Comparison of ENCODE assay signal across 8 cellular contexts in the genomic region with DNA sequence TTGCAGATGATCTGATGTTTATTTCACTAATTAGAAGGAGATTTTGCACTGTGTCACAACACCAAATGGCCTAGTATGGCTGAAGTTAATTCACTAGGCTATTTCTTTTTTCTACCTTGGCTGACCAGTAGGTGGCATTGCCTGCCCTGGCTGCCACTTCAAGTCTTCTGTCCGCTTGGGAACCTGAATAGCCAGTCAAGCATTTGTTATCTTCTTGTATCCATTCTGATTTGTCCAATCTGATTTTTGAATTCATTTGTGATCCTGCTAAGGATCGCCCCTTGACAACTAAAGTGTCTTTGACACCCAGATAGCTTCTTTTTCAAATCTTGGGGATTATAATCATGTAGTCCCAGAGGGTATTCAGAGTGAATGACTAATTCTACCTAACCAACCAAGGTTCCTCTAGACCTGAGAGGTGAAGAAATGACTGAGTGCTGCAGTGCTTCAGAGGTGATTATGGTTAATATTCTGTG.
DNase-seq lines count a peak whose midpoint lies in the region; ATAC-seq and TF ChIP-seq lines count a peak whose summit lies in the region.

No MANE protein-coding gene starts in this region.

- H3K4me3 Mint-ChIP-seq in activated CD4-positive, alpha-beta T cell treated with anti-CD3 and anti-CD28 coated beads, Interleukin-2, amount 10 ng/mL, durations not matched to agents 7 days and 5 days = no peak overlapping the region

- H3K27ac Mint-ChIP-seq in activated CD4-positive, alpha-beta T cell treated with anti-CD3 and anti-CD28 coated beads, Interleukin-2, amount 10 ng/mL, durations not matched to agents 7 days and 5 days = no peak overlapping the region

- CTCF ChIA-PET in activated CD4-positive, alpha-beta T cell treated with anti-CD3 and anti-CD28 coated beads, Interleukin-2, amount 10 ng/mL, durations not matched to agents 7 days and 5 days (lab: Charles Lee) = interaction anchor here (1.0 to 5.0 kb wide), 4 partner anchors 13 to 463 kb away, joined by 3 to 20 read pairs (median 5); no protein-coding TSS in a partner anchor

- TF ChIP-seq CTCF in fibroblast of villous mesenchyme (IDR thresholded peaks at IDR 0.05; ENCODE audit: insufficient read depth, low read depth, low read length) = peak; percentile 96

- POLR2A ChIA-PET in activated CD4-positive, alpha-beta T cell treated with anti-CD3 and anti-CD28 coated beads, Interleukin-2, amount 10 ng/mL, durations not matched to agents 7 days and 5 days (lab: Charles Lee) = no interaction called here

- H3K36me3 Mint-ChIP-seq in activated CD4-positive, alpha-beta T cell treated with anti-CD3 and anti-CD28 coated beads, Interleukin-2, amount 10 ng/mL, durations not matched to agents 7 days and 5 days (ENCODE audit: low read depth) = no peaks in the 10 kb centered on the region

- no peak overlapping the region for H3K4me3 ChIP-seq in fibroblast of villous mesenchyme (ENCODE audit: low read depth, low read length)

- no peaks in the 10 kb centered on the region for H3K9me3 Mint-ChIP-seq in activated CD4-positive, alpha-beta T cell treated with anti-CD3 and anti-CD28 coated beads, Interleukin-2, amount 10 ng/mL, durations not matched to agents 7 days and 5 days

- DNase-seq in DMS53 (lab: John Stamatoyannopoulos, UW) (peak; percentile 87), NCI-H345 treated with DMSO at 0.1 percent for 48 hours (lab: John Stamatoyannopoulos, UW; ENCODE audit: unreplicated experiment) (peak; percentile 39), fibroblast of villous mesenchyme (ENCODE audit: low read depth) (peak; percentile 80), non-pigmented ciliary epithelial cell (ENCODE audit: low read depth) (peak; percentile 52), GOT3 (lab: John Stamatoyannopoulos, UW) (no peak)
- DNase-seq in activated CD4-positive, alpha-beta T cell treated with anti-CD3 and anti-CD28 coated beads, Interleukin-2, amount 10 ng/mL, durations not matched to agents 7 days and 5 days = peak; percentile 44

- H3K4me1 Mint-ChIP-seq in activated CD4-positive, alpha-beta T cell treated with anti-CD3 and anti-CD28 coated beads, Interleukin-2, amount 10 ng/mL, durations not matched to agents 7 days and 5 days = peaks cover 22% of the 10 kb centered on the region

- ATAC-seq in GM19328 (IDR thresholded peaks at IDR 0.05; ENCODE audit: unreplicated experiment) = peak; percentile 79
- peak; percentile 71 for ATAC-seq in HG03159 (IDR thresholded peaks at IDR 0.05; ENCODE audit: unreplicated experiment)

- H3K27me3 Mint-ChIP-seq in activated CD4-positive, alpha-beta T cell treated with anti-CD3 and anti-CD28 coated beads, Interleukin-2, amount 10 ng/mL, durations not matched to agents 7 days and 5 days = peaks cover 20% of the 10 kb centered on the region
